Comparison of ENCODE assay signal across 8 cellular contexts in genomic region chr16:53892155-53892554, GRCh38.
DNase-seq lines count a peak whose midpoint lies in the region; ATAC-seq, FAIRE-seq and TF ChIP-seq lines count a peak whose summit lies in the region.

No MANE protein-coding gene starts in this region.

- H3K27me3 ChIP-seq in GM06990 (replicated peaks; ENCODE audit: control insufficient read depth, insufficient read depth, low read length) (no peaks in the 10 kb centered on the region), HepG2 (ENCODE audit: control insufficient read depth in 1 of 2, insufficient read depth in 2 of 2, low read length in 2 of 2) (no peaks in the 10 kb centered on the region)

- H3K4me3 ChIP-seq in GM06990 (replicated peaks; ENCODE audit: low read depth, low read length) (no peak overlapping the region), choroid plexus epithelial cell (ENCODE audit: low read depth, low read length) (no peak overlapping the region), HepG2 (replicated peaks in 1 of 3; ENCODE audit: insufficient read depth in 1 of 3, low read depth in 2 of 3, low read length in 3 of 3) (no peak overlapping the region)

- H3K4me1 Mint-ChIP-seq in T-helper 2 cell treated with Interferon-gamma antibody and Interleukin-4, amounts not matched to agents 5 μg/mL and 100 μg/mL, for 36 hours (ENCODE audit: low read depth), result peaks cover 46% of the 10 kb centered on the region

- peak overlapping the region; percentile 62 for H3K4me3 Mint-ChIP-seq in T-helper 2 cell treated with Interferon-gamma antibody and Interleukin-4, amounts not matched to agents 5 μg/mL and 100 μg/mL, for 36 hours

- H3K27ac ChIP-seq in 22Rv1 (peak overlapping the region; percentile 82), HepG2 (ENCODE audit: extremely low read length, insufficient read depth, low read length) (no peak overlapping the region)

- in situ Hi-C loops in HepG2 (cut with HindIII; ENCODE audit: extremely low pct_ligation_motif_present, low pct_unique_long_range_greater_than_20kb), result no loop called here

- H4K20me1 ChIP-seq in HepG2 (ENCODE audit: insufficient read depth, low read length), result no peaks in the 10 kb centered on the region

- no peak overlapping the region for H3K4me2 ChIP-seq in HepG2 (ENCODE audit: low read depth, low read length)

- peaks cover 2% of the 10 kb centered on the region for H3K9me3 Mint-ChIP-seq in T-helper 2 cell treated with Interferon-gamma antibody and Interleukin-4, amounts not matched to agents 5 μg/mL and 100 μg/mL, for 36 hours

- peak; percentile 89 for TF ChIP-seq CTCF in 22Rv1 (IDR thresholded peaks at IDR 0.05)
- peak; percentile 71 for TF ChIP-seq CTCF in GM06990 (IDR thresholded peaks at IDR 0.05; ENCODE audit: insufficient read depth, low read length, poor library complexity, severe bottlenecking)
- TF ChIP-seq CTCF in choroid plexus epithelial cell (conservative IDR thresholded peaks at IDR 0.05; ENCODE audit: low read depth, low read length), result peak; percentile 84
- peak; percentile 87 for TF ChIP-seq CTCF in HepG2 (CRISPR knock-in tag; IDR thresholded peaks at IDR 0.05)

- TF ChIP-seq RAD21 in HepG2 (CRISPR knock-in tag; IDR thresholded peaks at IDR 0.05), result peak; percentile 77

- no peaks in the 10 kb centered on the region; the same call in 1 of the 2 replicates for H3K36me3 ChIP-seq in GM06990 (ENCODE audit: control insufficient read depth, insufficient read depth, low read length)
- H3K36me3 ChIP-seq in HepG2 (replicated peaks in 1 of 2; ENCODE audit: control insufficient read depth in 1 of 2, insufficient read depth in 2 of 2, low read length in 2 of 2), result peaks cover 5 to 12% of the 10 kb centered on the region in 2 experiments; a peak in 4 of 5 replicates

- peak overlapping the region; percentile 73 for H3K27ac Mint-ChIP-seq in T-helper 2 cell treated with Interferon-gamma antibody and Interleukin-4, amounts not matched to agents 5 μg/mL and 100 μg/mL, for 36 hours

- TF ChIP-seq POLR2A in HepG2 (IDR thresholded peaks at IDR 0.05; ENCODE audit: insufficient read depth in 1 of 2, low read depth in 2 of 2, low read length in 2 of 2), result no peak

- no peaks in the 10 kb centered on the region for H3K79me2 ChIP-seq in HepG2 (ENCODE audit: insufficient read depth, low read length)

- ATAC-seq in HepG2 (peak; percentile 87), GM19463 (IDR thresholded peaks at IDR 0.05; ENCODE audit: unreplicated experiment) (no peak)

- TF ChIP-seq EP300 in HepG2 (IDR thresholded peaks at IDR 0.05; ENCODE audit: low read depth in 2 of 2, low read length in 2 of 2), result 0 out of 4 replicates have a peak, but pooled peaks of 1 of the 2 experiments have one; percentile 38
- no peak for TF ChIP-seq EP300 in HepG2 (CRISPR knock-in tag; IDR thresholded peaks at IDR 0.05; ENCODE audit: borderline replicate concordance)

- H3K9me3 ChIP-seq in HepG2 (ENCODE audit: low read length), result no peaks in the 10 kb centered on the region

- H3K27me3 Mint-ChIP-seq in T-helper 2 cell treated with Interferon-gamma antibody and Interleukin-4, amounts not matched to agents 5 μg/mL and 100 μg/mL, for 36 hours (ENCODE audit: low read depth), result no peaks in the 10 kb centered on the region

- no TSS peak for BruUV-seq in HepG2 (replicated peaks; lab: Mats Ljungman, UMichigan)

- 34% methylated on average over 3 of the region's 3 CpGs for WGBS in HepG2 (ENCODE audit: low lambda C conversion rate)

- peaks cover 26% of the 10 kb centered on the region for H3K4me1 ChIP-seq in HepG2 (ENCODE audit: insufficient read depth, low read length)

- intact Hi-C loops in HepG2 (cut with micrococcal nuclease; ENCODE audit: unreplicated experiment), result loop anchor here (1.0 to 10.0 kb wide), 4 partner anchors 119 to 1365 kb away; partner anchors contain the start of gene IRX3

- FAIRE-seq in HepG2 (lab: Jason Lieb, UNC), result peak; percentile 66

- POLR2A ChIA-PET in HepG2 (lab: Yijun Ruan, JAX), result interaction anchor here (1.3 kb wide), 1 partner anchor 289 kb away, joined by 3 read pairs; no protein-coding TSS in a partner anchor

- no peak for DNase-seq in GM06990 (ENCODE audit: extremely low read depth, insufficient read length)
- DNase-seq in NCI-H1105 treated with DMSO at 0.1 percent for 48 hours (lab: John Stamatoyannopoulos, UW), result peak; percentile 74
- DNase-seq in T-helper 2 cell treated with Interferon-gamma antibody and Interleukin-4, amounts not matched to agents 5 μg/mL and 100 μg/mL, for 36 hours (ENCODE audit: low spot score), result peak; percentile 52
- peak; percentile 86 for DNase-seq in choroid plexus epithelial cell (ENCODE audit: low read depth)
- peak; percentile 61 for DNase-seq in HepG2 (ENCODE audit: low spot score)
- DNase-seq in stimulated activated CD8-positive, alpha-beta memory T cell treated with anti-CD3 and anti-CD28 coated beads, Interleukin-4, amount 100 ng/mL, for 48 hours, result peak; percentile 63

- peaks cover 25% of the 10 kb centered on the region for H3K36me3 Mint-ChIP-seq in T-helper 2 cell treated with Interferon-gamma antibody and Interleukin-4, amounts not matched to agents 5 μg/mL and 100 μg/mL, for 36 hours (ENCODE audit: low read depth)

- no peak overlapping the region for H2AFZ ChIP-seq in HepG2 (ENCODE audit: low read length)

- H3K9ac ChIP-seq in HepG2 (ENCODE audit: insufficient read depth, low read depth, low read length), result no peak overlapping the region

- CTCF ChIA-PET in HepG2 (lab: Yijun Ruan, JAX; ENCODE audit: low intra/inter-chr PET ratio, low total read pairs), result interaction anchor here (1.0 to 1.1 kb wide), 2 partner anchors 118 to 119 kb away, joined by 3 read pairs; no protein-coding TSS in a partner anchor

TF ChIP-seq in HepG2, 621 proteins besides CTCF, POLR2A, EP300 and RAD21 (continues in another document):
- no peak for TF ChIP-seq ZNF30 (CRISPR knock-in tag; IDR thresholded peaks at IDR 0.05)
- TF ChIP-seq MED1 (CRISPR knock-in tag; IDR thresholded peaks at IDR 0.05), result 0 out of 2 replicates have a peak, but pooled peaks have one; percentile 23
- TF ChIP-seq ZNF207 (IDR thresholded peaks at IDR 0.05; ENCODE audit: borderline replicate concordance), result no peak
- TF ChIP-seq ZBTB33 (CRISPR knock-in tag; IDR thresholded peaks at IDR 0.05), result no peak
- no peak for TF ChIP-seq CREB1 (IDR thresholded peaks at IDR 0.05)
- peak; percentile 38; the same call in 1 of the 2 replicates for TF ChIP-seq CREB1 (CRISPR knock-in tag; IDR thresholded peaks at IDR 0.05)
- TF ChIP-seq ZNF335 (CRISPR knock-in tag; IDR thresholded peaks at IDR 0.05), result no peak
- no peak for TF ChIP-seq FOXC1 (CRISPR knock-in tag; IDR thresholded peaks at IDR 0.05; ENCODE audit: borderline replicate concordance)
- TF ChIP-seq ZNF614 (CRISPR knock-in tag; IDR thresholded peaks at IDR 0.05; ENCODE audit: borderline replicate concordance), result peak; percentile 25; the same call in 1 of the 2 replicates
- peak; percentile 93 for TF ChIP-seq STAG1 (CRISPR knock-in tag; IDR thresholded peaks at IDR 0.05)
- TF ChIP-seq THYN1 (CRISPR knock-in tag; IDR thresholded peaks at IDR 0.05; ENCODE audit: borderline replicate concordance, low read depth), result 0 out of 2 replicates have a peak, but pooled peaks have one; percentile 42
- TF ChIP-seq ZBTB34 (CRISPR knock-in tag; IDR thresholded peaks at IDR 0.05), result no peak
- TF ChIP-seq PRMT3 (CRISPR knock-in tag; IDR thresholded peaks at IDR 0.05; ENCODE audit: borderline replicate concordance, low read depth), result no peak
- peak; percentile 12; the same call in 1 of the 2 replicates for TF ChIP-seq ERF (CRISPR knock-in tag; IDR thresholded peaks at IDR 0.05)
- TF ChIP-seq ZNF549 (CRISPR knock-in tag; IDR thresholded peaks at IDR 0.05), result no peak
